1 cellular context compared by ENCODE assay signal in genomic region chr17:60525624-60526514, GRCh38.
A peak's percentile ranks its signal among the peaks of the same experiment; 100 is the strongest.
TF ChIP-seq lines count a peak whose summit lies in the region.

APPBP2 (minus strand) TSS chr17:60526242; CDS start chr17:60525931, 311 bp downstream.

TF ChIP-seq in GM12878, 131 proteins besides CTCF, POLR2A, EP300 and RAD21 (continued from another document and continues in another):
- no peak for TF ChIP-seq ZNF592 (IDR thresholded peaks at IDR 0.05)
- no peak for TF ChIP-seq ZNF217 (IDR thresholded peaks at IDR 0.05)
- TF ChIP-seq JUNB (IDR thresholded peaks at IDR 0.05): no peak
- TF ChIP-seq YBX1 (IDR thresholded peaks at IDR 0.05): no peak
- peak; percentile 70; the same call in 1 of the 2 replicates for TF ChIP-seq POLR2AphosphoS2 (IDR thresholded peaks at IDR 0.05; ENCODE audit: low read depth, low read length)
- TF ChIP-seq GATAD2B (conservative IDR thresholded peaks at IDR 0.05; ENCODE audit: low read depth): peak; percentile 88
- 0 out of 2 replicates have a peak, but pooled peaks have one; percentile 65 for TF ChIP-seq TARDBP (IDR thresholded peaks at IDR 0.05; ENCODE audit: borderline replicate concordance)
- no peak for TF ChIP-seq NFYA (IDR thresholded peaks at IDR 0.05; ENCODE audit: borderline replicate concordance, low read depth, low read length)
- no peak for TF ChIP-seq NFIC (IDR thresholded peaks at IDR 0.05; ENCODE audit: low read depth, low read length)
- no peak for TF ChIP-seq JUND (IDR thresholded peaks at IDR 0.05; ENCODE audit: low read depth, low read length)
- peak; percentile 59 for TF ChIP-seq SIN3A (IDR thresholded peaks at IDR 0.05; ENCODE audit: low read depth, low read length)
- TF ChIP-seq BMI1 (IDR thresholded peaks at IDR 0.05; ENCODE audit: borderline replicate concordance): no peak
- peak; percentile 35; the same call in 1 of the 2 replicates for TF ChIP-seq ZNF687 (IDR thresholded peaks at IDR 0.05)
- peak; percentile 16; the same call in 1 of the 2 replicates for TF ChIP-seq LARP7 (IDR thresholded peaks at IDR 0.05)
- no peak for TF ChIP-seq BRCA1 (IDR thresholded peaks at IDR 0.05; ENCODE audit: low read depth, low read length)
- no peak for TF ChIP-seq STAT3 (IDR thresholded peaks at IDR 0.05; ENCODE audit: low read depth, low read length)
- TF ChIP-seq HDGF (IDR thresholded peaks at IDR 0.05): no peak
- TF ChIP-seq CREB1 (IDR thresholded peaks at IDR 0.05; ENCODE audit: low read depth): peak; percentile 89
- TF ChIP-seq E2F4 (IDR thresholded peaks at IDR 0.05; ENCODE audit: low read depth, low read length): no peak
- no peak for TF ChIP-seq SREBF1 (IDR thresholded peaks at IDR 0.05; ENCODE audit: low read length)
- no peak for TF ChIP-seq MEF2A (IDR thresholded peaks at IDR 0.05; ENCODE audit: insufficient read depth, low read depth, low read length)
- TF ChIP-seq NRF1 (conservative IDR thresholded peaks at IDR 0.05; ENCODE audit: low read depth, low read length): 0 out of 2 replicates have a peak, but pooled peaks have one; percentile 1
- TF ChIP-seq KDM1A (IDR thresholded peaks at IDR 0.05; ENCODE audit: borderline replicate concordance): no peak
- no peak for TF ChIP-seq PRDM15 (CRISPR knock-in tag; IDR thresholded peaks at IDR 0.05)
- TF ChIP-seq SMARCA5 (IDR thresholded peaks at IDR 0.05): no peak
- TF ChIP-seq BHLHE40 (IDR thresholded peaks at IDR 0.05; ENCODE audit: borderline replicate concordance in 1 of 2, low read depth in 2 of 2, low read length in 1 of 2): peak in 1 of 2 experiments; percentile 57; a peak in 1 of 4 replicates
- TF ChIP-seq GABPA (IDR thresholded peaks at IDR 0.05; ENCODE audit: low read depth): no peak
- no peak for TF ChIP-seq EZH2 (IDR thresholded peaks at IDR 0.05; ENCODE audit: borderline replicate concordance, control insufficient read depth, low read depth, low read length)
- TF ChIP-seq MYB (IDR thresholded peaks at IDR 0.05; ENCODE audit: borderline replicate concordance, low read depth, low read length): no peak
- TF ChIP-seq PAX8 (IDR thresholded peaks at IDR 0.05): no peak
- TF ChIP-seq ATF3 (IDR thresholded peaks at IDR 0.05; ENCODE audit: borderline replicate concordance, extremely low read depth, low read depth, low read length): no peak; the same call in 1 of the 2 replicates
- peak; percentile 68; the same call in 1 of the 2 replicates for TF ChIP-seq SMAD5 (IDR thresholded peaks at IDR 0.05; ENCODE audit: low read depth)
- no peak for TF ChIP-seq ELK1 (IDR thresholded peaks at IDR 0.05; ENCODE audit: low read depth, low read length)
- TF ChIP-seq RCOR1 (conservative IDR thresholded peaks at IDR 0.05; ENCODE audit: low read depth, low read length): no peak
- no peak for TF ChIP-seq ZBTB4 (CRISPR knock-in tag; IDR thresholded peaks at IDR 0.05)
- TF ChIP-seq MLLT1 (IDR thresholded peaks at IDR 0.05): 0 out of 2 replicates have a peak, but pooled peaks have one; percentile 19
- TF ChIP-seq KLF5 (IDR thresholded peaks at IDR 0.05; ENCODE audit: partially characterized antibody): no peak
- peak; percentile 98 for TF ChIP-seq IKZF1 (conservative IDR thresholded peaks at IDR 0.05)
- TF ChIP-seq CHD2 (IDR thresholded peaks at IDR 0.05; ENCODE audit: borderline replicate concordance, low read depth, low read length): no peak
